ENCODE assay signal across 13 cellular contexts in genomic region chr11:7511405-7511804, GRCh38. TPM values are rescaled to one million over a fixed set of nuclear protein-coding genes. Genes with fewer than 3 reads are reported as not detected.
DNase-seq lines count a peak whose midpoint lies in the region; ATAC-seq and TF ChIP-seq lines count a peak whose summit lies in the region.
"Had no signal": no experiment of that assay in that cellular context is flagged by ENCODE, and none has a peak within 500 bp of the region (broad histone marks: within the 10 kb centered on the region; RNA-seq: fewer than 3 reads in every experiment).

No MANE protein-coding gene starts in this region.

- no peaks in the 10 kb centered on the region for H4K20me1 ChIP-seq in OCI-LY1 (ENCODE audit: insufficient read depth, low read length)

- no peaks in the 10 kb centered on the region for H3K9me3 ChIP-seq in OCI-LY1 (ENCODE audit: low read length)
- H3K9me3 ChIP-seq in right cardiac atrium (ENCODE audit: control insufficient read depth, low read length): no peaks in the 10 kb centered on the region

- TF ChIP-seq CTCF in OCI-LY1 (IDR thresholded peaks at IDR 0.05; ENCODE audit: low read length): no peak

- peak overlapping the region; percentile 92 for H3K27ac ChIP-seq in OCI-LY1 (ENCODE audit: low read depth, low read length, poor library complexity, severe bottlenecking)
- H3K27ac ChIP-seq in right cardiac atrium (ENCODE audit: low read length): peak overlapping the region; percentile 26

- ATAC-seq in right cardiac atrium (peak in 1 of 2 donors; percentile 7), HG03342 (IDR thresholded peaks at IDR 0.05; ENCODE audit: unreplicated experiment) (no peak), GM19397 (IDR thresholded peaks at IDR 0.05; ENCODE audit: unreplicated experiment) (no peak)

- H3K36me3 ChIP-seq in OCI-LY1 (ENCODE audit: insufficient read depth, low read length): no peaks in the 10 kb centered on the region; the same call in 1 of the 2 replicates

- WGBS in right cardiac atrium: 27% methylated on average over 5 of the region's 5 CpGs

- peak; percentile 51 for DNase-seq in DMS79 treated with DMSO at 0.1 percent for 48 hours (lab: John Stamatoyannopoulos, UW)
- DNase-seq in right cardiac atrium: peak; percentile 42 to 73 (median 71)
- DNase-seq in renal cortical epithelial cell (ENCODE audit: low read depth): peak; percentile 36
- no peak for DNase-seq in NOMO-1 (lab: John Stamatoyannopoulos, UW; ENCODE audit: unreplicated experiment in 2 of 2)
- DNase-seq in SIG-M5 treated with dmso at 0.1 percent for 504 hours (lab: John Stamatoyannopoulos, UW; ENCODE audit: unreplicated experiment): no peak
- DNase-seq: activated CD4-positive, CD25-positive, alpha-beta regulatory T cell treated with anti-CD3 and anti-CD28 coated beads, Interleukin-2, amount 50 U/mL, for 72 hours; cortex of kidney; NCI-H1048; stimulated activated CD8-positive, alpha-beta memory T cell treated with anti-CD3 and anti-CD28 coated beads, Interleukin-4, amount 100 ng/mL, for 48 hours had no signal

- 0 out of 2 replicates have a peak, but pooled peaks cover 4% of the 10 kb centered on the region for H3F3A ChIP-seq in OCI-LY1 (ENCODE audit: insufficient read depth, low read length)

- H3K4me1 ChIP-seq in OCI-LY1 (ENCODE audit: insufficient read depth, low read length, severe bottlenecking) (peaks cover 43% of the 10 kb centered on the region), right cardiac atrium (ENCODE audit: control insufficient read depth, insufficient read depth, low read length) (peaks cover 4% of the 10 kb centered on the region)

- H3K9ac ChIP-seq in OCI-LY1 (ENCODE audit: low read length): no peak overlapping the region; the same call in 1 of the 2 replicates

- peaks cover 16% of the 10 kb centered on the region; the same call in 1 of the 2 replicates for H3K79me2 ChIP-seq in OCI-LY1 (ENCODE audit: insufficient read depth, low read length)

- H3K4me3 ChIP-seq in OCI-LY1 (ENCODE audit: low read depth, low read length, poor library complexity, severe bottlenecking) (peak overlapping the region; percentile 89), right cardiac atrium (ENCODE audit: low read length) (no peak overlapping the region)
- H3K4me3 ChIP-seq: lung had no signal

- H2AFZ ChIP-seq in OCI-LY1 (ENCODE audit: low read length): no peak overlapping the region

- no peaks in the 10 kb centered on the region for H3K27me3 ChIP-seq in OCI-LY1 (ENCODE audit: insufficient read depth, low read length)
- H3K27me3 ChIP-seq in right cardiac atrium (ENCODE audit: control insufficient read depth, insufficient read depth): no peaks in the 10 kb centered on the region

- no peaks in the 10 kb centered on the region for H3K9me2 ChIP-seq in OCI-LY1 (ENCODE audit: low read depth, low read length)

- intact Hi-C loops in right cardiac atrium (cut with DNase I): loop anchor here in 1 of 4 donors (10.0 kb wide), 1 partner anchor 63 kb away; no protein-coding TSS in a partner anchor

- H3K4me2 ChIP-seq in OCI-LY1 (ENCODE audit: low read length): peak overlapping the region; percentile 83; the same call in 1 of the 2 replicates

RNA-seq across cellular contexts. Expression of gene PPFIBP2, which starts 2.4 kb away (rescaled TPM):
- 10 to 100 TPM; 13.7 to 45.3 (median 27.3) TPM for total RNA-seq in right cardiac atrium
- polyA plus RNA-seq in right cardiac atrium: 16.6 TPM
- 3.9 and 5.4 TPM in 2 replicates for total RNA-seq in renal cortical epithelial cell

RNA-seq across cellular contexts. Expression of gene OLFML1, which starts 26.1 kb away (rescaled TPM):
- total RNA-seq in right cardiac atrium: 10 to 100 TPM in 3 of 4 donors, 1 to 10 TPM in 1; 7.2 to 16.9 (median 13.6) TPM
- polyA plus RNA-seq in right cardiac atrium: 6.9 TPM
- total RNA-seq in renal cortical epithelial cell: not detected in 2 replicates

Comparison
In these comparisons a context has a peak if more than half of its experiments do, and no peak if none do; other contexts are left out.
1. DNase-seq: peak in DMS79 treated with DMSO at 0.1 percent for 48 hours (single experiment), right cardiac atrium (3 of 3) and renal cortical epithelial cell (single experiment); none in NOMO-1 (0 of 2) and SIG-M5 treated with dmso at 0.1 percent for 504 hours (single experiment).